1 cellular context compared by ENCODE assay signal in the genomic region with DNA sequence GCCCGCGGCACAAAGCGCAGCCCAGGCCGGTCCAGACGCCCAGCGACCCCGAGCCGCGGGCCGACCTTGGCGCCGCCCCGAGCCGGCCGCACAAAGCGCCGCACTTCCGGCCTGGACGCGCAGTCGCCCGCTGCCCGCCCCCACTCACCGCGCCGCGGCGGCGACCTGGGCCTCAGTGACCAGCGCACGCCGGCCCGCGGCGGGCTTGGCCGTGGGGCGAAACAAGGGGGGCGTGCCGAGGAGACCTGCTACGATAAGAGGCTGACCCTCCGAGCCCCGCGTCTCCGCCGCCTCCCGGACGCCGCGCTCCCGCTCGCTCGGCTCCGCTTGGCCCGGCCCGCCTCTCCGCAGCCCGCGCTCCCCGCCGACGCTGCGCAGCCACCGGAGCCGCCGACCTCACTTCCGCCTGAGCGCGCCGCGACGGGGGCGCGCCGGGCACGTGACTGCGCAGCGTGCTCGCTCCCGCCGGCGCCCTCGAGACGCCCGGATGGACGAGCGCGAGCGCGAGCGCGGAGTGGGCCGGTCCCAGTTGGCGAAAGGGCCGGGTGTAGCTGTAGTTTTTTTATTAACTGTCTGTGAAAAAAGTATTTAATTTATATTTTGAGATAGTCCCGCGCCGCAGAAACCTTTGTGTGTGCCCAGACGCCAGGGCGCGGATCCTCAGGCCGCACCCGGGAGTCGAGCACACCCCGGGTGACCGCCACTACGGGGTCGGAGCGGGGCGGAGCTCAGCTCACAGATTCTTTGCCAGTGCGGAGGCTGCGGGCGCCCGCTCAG.
TF ChIP-seq lines count a peak whose summit lies in the region.

A gene with protein sequence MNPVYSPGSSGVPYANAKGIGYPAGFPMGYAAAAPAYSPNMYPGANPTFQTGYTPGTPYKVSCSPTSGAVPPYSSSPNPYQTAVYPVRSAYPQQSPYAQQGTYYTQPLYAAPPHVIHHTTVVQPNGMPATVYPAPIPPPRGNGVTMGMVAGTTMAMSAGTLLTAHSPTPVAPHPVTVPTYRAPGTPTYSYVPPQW (minus strand): TSS at position 395 of the 777 bp plus-strand sequence. CDS start 10,814 bp downstream, outside the sequence.

TF ChIP-seq in HepG2, 621 proteins besides CTCF, POLR2A, EP300 and RAD21 (continued from another document and continues in another):
- TF ChIP-seq ZNF205 (CRISPR knock-in tag; IDR thresholded peaks at IDR 0.05) (0 out of 2 replicates have a peak, but pooled peaks have one; percentile 11), ZNF737 (CRISPR knock-in tag; IDR thresholded peaks at IDR 0.05; ENCODE audit: borderline replicate concordance) (no peak), SP5 (CRISPR knock-in tag; IDR thresholded peaks at IDR 0.05; ENCODE audit: borderline replicate concordance, low read depth) (no peak), ZFYVE20 (CRISPR knock-in tag; IDR thresholded peaks at IDR 0.05; ENCODE audit: borderline replicate concordance, low read depth) (peak; percentile 59; the same call in 1 of the 2 replicates), KLF15 (CRISPR knock-in tag; IDR thresholded peaks at IDR 0.05; ENCODE audit: borderline replicate concordance) (no peak), ZNF558 (CRISPR knock-in tag; IDR thresholded peaks at IDR 0.05; ENCODE audit: borderline replicate concordance) (peak; percentile 7; the same call in 1 of the 2 replicates), FOXJ3 (CRISPR knock-in tag; IDR thresholded peaks at IDR 0.05; ENCODE audit: borderline replicate concordance) (no peak), REXO4 (CRISPR knock-in tag; IDR thresholded peaks at IDR 0.05; ENCODE audit: borderline replicate concordance) (no peak), ZNF83 (CRISPR knock-in tag; IDR thresholded peaks at IDR 0.05; ENCODE audit: borderline replicate concordance) (no peak), WIZ (CRISPR knock-in tag; IDR thresholded peaks at IDR 0.05) (no peak; the same call in 1 of the 2 replicates), FLYWCH1 (CRISPR knock-in tag; IDR thresholded peaks at IDR 0.05) (peak; percentile 96; the same call in 1 of the 2 replicates), ZNF660 (CRISPR knock-in tag; IDR thresholded peaks at IDR 0.05; ENCODE audit: borderline replicate concordance, low read depth) (no peak), SATB2 (CRISPR knock-in tag; IDR thresholded peaks at IDR 0.05) (0 out of 2 replicates have a peak, but pooled peaks have one; percentile 20), HNRNPK (IDR thresholded peaks at IDR 0.05; ENCODE audit: low read depth, low read length, poor library complexity, severe bottlenecking) (peak; percentile 41), ZNF333 (CRISPR knock-in tag; IDR thresholded peaks at IDR 0.05; ENCODE audit: borderline replicate concordance) (no peak), ZNF234 (CRISPR knock-in tag; conservative IDR thresholded peaks at IDR 0.05) (peak; percentile 80; the same call in 1 of the 2 replicates), SPEN (CRISPR knock-in tag; IDR thresholded peaks at IDR 0.05; ENCODE audit: low read depth) (peak; percentile 93), RBFOX2 (IDR thresholded peaks at IDR 0.05; ENCODE audit: low read depth, low read length) (peak; percentile 99), LCORL (IDR thresholded peaks at IDR 0.05) (no peak), LCORL (CRISPR knock-in tag; IDR thresholded peaks at IDR 0.05) (no peak), ZNF768 (CRISPR knock-in tag; IDR thresholded peaks at IDR 0.05) (peak; percentile 48), TBP (CRISPR knock-in tag; IDR thresholded peaks at IDR 0.05) (no peak), RARA (CRISPR knock-in tag; IDR thresholded peaks at IDR 0.05) (no peak; the same call in 1 of the 2 replicates), SP140L (CRISPR knock-in tag; IDR thresholded peaks at IDR 0.05; ENCODE audit: borderline replicate concordance) (no peak), ZNF883 (CRISPR knock-in tag; IDR thresholded peaks at IDR 0.05; ENCODE audit: not compliant biosample characterization) (peak; percentile 65), RFX1 (IDR thresholded peaks at IDR 0.05) (0 out of 2 replicates have a peak, but pooled peaks have one; percentile 6), ZMYM3 (CRISPR knock-in tag; IDR thresholded peaks at IDR 0.05) (no peak), AHR (CRISPR knock-in tag; IDR thresholded peaks at IDR 0.05) (no peak), ZNF652 (CRISPR knock-in tag; IDR thresholded peaks at IDR 0.05; ENCODE audit: borderline replicate concordance, low read depth) (no peak), GABPA (IDR thresholded peaks at IDR 0.05; ENCODE audit: low read depth, low read length) (peak; percentile 73), GABPA (CRISPR knock-in tag; IDR thresholded peaks at IDR 0.05; ENCODE audit: low read depth) (0 out of 2 replicates have a peak, but pooled peaks have one; percentile 37), KLF12 (CRISPR knock-in tag; IDR thresholded peaks at IDR 0.05; ENCODE audit: borderline replicate concordance) (peak; percentile 77), FOXK1 (CRISPR knock-in tag; IDR thresholded peaks at IDR 0.05; ENCODE audit: borderline replicate concordance, low read depth) (no peak), DNMT1 (CRISPR knock-in tag; IDR thresholded peaks at IDR 0.05) (peak; percentile 95), ZNF674 (CRISPR knock-in tag; IDR thresholded peaks at IDR 0.05; ENCODE audit: low read depth) (peak; percentile 74; the same call in 1 of the 2 replicates), RORA (CRISPR knock-in tag; IDR thresholded peaks at IDR 0.05) (peak; percentile 63; the same call in 1 of the 2 replicates), MEF2D (CRISPR knock-in tag; IDR thresholded peaks at IDR 0.05) (no peak), KLF9 (CRISPR knock-in tag; IDR thresholded peaks at IDR 0.05; ENCODE audit: low read depth) (no peak), NKX3-1 (CRISPR knock-in tag; IDR thresholded peaks at IDR 0.05) (peak; percentile 13; the same call in 1 of the 2 replicates), ETV6 (CRISPR knock-in tag; conservative IDR thresholded peaks at IDR 0.05) (no peak; the same call in 1 of the 2 replicates)
- TF ChIP-seq, protein P1, sequence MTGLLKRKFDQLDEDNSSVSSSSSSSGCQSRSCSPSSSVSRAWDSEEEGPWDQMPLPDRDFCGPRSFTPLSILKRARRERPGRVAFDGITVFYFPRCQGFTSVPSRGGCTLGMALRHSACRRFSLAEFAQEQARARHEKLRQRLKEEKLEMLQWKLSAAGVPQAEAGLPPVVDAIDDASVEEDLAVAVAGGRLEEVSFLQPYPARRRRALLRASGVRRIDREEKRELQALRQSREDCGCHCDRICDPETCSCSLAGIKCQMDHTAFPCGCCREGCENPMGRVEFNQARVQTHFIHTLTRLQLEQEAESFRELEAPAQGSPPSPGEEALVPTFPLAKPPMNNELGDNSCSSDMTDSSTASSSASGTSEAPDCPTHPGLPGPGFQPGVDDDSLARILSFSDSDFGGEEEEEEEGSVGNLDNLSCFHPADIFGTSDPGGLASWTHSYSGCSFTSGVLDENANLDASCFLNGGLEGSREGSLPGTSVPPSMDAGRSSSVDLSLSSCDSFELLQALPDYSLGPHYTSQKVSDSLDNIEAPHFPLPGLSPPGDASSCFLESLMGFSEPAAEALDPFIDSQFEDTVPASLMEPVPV (CRISPR knock-in tag; IDR thresholded peaks at IDR 0.05): peak; percentile 36
- TF ChIP-seq, protein P2, sequence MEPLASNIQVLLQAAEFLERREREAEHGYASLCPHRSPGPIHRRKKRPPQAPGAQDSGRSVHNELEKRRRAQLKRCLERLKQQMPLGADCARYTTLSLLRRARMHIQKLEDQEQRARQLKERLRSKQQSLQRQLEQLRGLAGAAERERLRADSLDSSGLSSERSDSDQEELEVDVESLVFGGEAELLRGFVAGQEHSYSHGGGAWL (CRISPR knock-in tag; IDR thresholded peaks at IDR 0.05): peak; percentile 89
- TF ChIP-seq, protein P3, sequence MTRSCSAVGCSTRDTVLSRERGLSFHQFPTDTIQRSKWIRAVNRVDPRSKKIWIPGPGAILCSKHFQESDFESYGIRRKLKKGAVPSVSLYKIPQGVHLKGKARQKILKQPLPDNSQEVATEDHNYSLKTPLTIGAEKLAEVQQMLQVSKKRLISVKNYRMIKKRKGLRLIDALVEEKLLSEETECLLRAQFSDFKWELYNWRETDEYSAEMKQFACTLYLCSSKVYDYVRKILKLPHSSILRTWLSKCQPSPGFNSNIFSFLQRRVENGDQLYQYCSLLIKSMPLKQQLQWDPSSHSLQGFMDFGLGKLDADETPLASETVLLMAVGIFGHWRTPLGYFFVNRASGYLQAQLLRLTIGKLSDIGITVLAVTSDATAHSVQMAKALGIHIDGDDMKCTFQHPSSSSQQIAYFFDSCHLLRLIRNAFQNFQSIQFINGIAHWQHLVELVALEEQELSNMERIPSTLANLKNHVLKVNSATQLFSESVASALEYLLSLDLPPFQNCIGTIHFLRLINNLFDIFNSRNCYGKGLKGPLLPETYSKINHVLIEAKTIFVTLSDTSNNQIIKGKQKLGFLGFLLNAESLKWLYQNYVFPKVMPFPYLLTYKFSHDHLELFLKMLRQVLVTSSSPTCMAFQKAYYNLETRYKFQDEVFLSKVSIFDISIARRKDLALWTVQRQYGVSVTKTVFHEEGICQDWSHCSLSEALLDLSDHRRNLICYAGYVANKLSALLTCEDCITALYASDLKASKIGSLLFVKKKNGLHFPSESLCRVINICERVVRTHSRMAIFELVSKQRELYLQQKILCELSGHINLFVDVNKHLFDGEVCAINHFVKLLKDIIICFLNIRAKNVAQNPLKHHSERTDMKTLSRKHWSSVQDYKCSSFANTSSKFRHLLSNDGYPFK (CRISPR knock-in tag; IDR thresholded peaks at IDR 0.05; ENCODE audit: borderline replicate concordance): no peak
- TF ChIP-seq, protein P4, sequence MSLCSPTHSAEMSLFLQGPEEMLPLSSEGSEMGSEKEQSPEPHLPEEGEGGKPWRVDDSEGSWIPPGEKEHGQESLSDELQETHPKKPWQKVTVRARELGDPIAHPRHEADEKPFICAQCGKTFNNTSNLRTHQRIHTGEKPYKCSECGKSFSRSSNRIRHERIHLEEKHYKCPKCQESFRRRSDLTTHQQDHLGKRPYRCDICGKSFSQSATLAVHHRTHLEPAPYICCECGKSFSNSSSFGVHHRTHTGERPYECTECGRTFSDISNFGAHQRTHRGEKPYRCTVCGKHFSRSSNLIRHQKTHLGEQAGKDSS (CRISPR knock-in tag; IDR thresholded peaks at IDR 0.05; ENCODE audit: borderline replicate concordance, low read depth): no peak
- TF ChIP-seq, protein P5, sequence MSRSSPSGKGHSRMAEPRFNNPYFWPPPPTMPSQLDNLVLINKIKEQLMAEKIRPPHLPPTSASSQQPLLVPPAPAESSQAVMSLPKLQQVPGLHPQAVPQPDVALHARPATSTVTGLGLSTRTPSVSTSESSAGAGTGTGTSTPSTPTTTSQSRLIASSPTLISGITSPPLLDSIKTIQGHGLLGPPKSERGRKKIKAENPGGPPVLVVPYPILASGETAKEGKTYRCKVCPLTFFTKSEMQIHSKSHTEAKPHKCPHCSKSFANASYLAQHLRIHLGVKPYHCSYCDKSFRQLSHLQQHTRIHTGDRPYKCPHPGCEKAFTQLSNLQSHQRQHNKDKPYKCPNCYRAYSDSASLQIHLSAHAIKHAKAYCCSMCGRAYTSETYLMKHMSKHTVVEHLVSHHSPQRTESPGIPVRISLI (CRISPR knock-in tag; IDR thresholded peaks at IDR 0.05; ENCODE audit: borderline replicate concordance): no peak
- TF ChIP-seq, protein P6, sequence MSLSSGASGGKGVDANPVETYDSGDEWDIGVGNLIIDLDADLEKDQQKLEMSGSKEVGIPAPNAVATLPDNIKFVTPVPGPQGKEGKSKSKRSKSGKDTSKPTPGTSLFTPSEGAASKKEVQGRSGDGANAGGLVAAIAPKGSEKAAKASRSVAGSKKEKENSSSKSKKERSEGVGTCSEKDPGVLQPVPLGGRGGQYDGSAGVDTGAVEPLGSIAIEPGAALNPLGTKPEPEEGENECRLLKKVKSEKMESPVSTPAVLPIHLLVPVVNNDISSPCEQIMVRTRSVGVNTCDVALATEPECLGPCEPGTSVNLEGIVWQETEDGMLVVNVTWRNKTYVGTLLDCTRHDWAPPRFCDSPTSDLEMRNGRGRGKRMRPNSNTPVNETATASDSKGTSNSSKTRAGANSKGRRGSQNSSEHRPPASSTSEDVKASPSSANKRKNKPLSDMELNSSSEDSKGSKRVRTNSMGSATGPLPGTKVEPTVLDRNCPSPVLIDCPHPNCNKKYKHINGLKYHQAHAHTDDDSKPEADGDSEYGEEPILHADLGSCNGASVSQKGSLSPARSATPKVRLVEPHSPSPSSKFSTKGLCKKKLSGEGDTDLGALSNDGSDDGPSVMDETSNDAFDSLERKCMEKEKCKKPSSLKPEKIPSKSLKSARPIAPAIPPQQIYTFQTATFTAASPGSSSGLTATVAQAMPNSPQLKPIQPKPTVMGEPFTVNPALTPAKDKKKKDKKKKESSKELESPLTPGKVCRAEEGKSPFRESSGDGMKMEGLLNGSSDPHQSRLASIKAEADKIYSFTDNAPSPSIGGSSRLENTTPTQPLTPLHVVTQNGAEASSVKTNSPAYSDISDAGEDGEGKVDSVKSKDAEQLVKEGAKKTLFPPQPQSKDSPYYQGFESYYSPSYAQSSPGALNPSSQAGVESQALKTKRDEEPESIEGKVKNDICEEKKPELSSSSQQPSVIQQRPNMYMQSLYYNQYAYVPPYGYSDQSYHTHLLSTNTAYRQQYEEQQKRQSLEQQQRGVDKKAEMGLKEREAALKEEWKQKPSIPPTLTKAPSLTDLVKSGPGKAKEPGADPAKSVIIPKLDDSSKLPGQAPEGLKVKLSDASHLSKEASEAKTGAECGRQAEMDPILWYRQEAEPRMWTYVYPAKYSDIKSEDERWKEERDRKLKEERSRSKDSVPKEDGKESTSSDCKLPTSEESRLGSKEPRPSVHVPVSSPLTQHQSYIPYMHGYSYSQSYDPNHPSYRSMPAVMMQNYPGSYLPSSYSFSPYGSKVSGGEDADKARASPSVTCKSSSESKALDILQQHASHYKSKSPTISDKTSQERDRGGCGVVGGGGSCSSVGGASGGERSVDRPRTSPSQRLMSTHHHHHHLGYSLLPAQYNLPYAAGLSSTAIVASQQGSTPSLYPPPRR (CRISPR knock-in tag; IDR thresholded peaks at IDR 0.05; ENCODE audit: borderline replicate concordance): no peak
- TF ChIP-seq, protein P7, sequence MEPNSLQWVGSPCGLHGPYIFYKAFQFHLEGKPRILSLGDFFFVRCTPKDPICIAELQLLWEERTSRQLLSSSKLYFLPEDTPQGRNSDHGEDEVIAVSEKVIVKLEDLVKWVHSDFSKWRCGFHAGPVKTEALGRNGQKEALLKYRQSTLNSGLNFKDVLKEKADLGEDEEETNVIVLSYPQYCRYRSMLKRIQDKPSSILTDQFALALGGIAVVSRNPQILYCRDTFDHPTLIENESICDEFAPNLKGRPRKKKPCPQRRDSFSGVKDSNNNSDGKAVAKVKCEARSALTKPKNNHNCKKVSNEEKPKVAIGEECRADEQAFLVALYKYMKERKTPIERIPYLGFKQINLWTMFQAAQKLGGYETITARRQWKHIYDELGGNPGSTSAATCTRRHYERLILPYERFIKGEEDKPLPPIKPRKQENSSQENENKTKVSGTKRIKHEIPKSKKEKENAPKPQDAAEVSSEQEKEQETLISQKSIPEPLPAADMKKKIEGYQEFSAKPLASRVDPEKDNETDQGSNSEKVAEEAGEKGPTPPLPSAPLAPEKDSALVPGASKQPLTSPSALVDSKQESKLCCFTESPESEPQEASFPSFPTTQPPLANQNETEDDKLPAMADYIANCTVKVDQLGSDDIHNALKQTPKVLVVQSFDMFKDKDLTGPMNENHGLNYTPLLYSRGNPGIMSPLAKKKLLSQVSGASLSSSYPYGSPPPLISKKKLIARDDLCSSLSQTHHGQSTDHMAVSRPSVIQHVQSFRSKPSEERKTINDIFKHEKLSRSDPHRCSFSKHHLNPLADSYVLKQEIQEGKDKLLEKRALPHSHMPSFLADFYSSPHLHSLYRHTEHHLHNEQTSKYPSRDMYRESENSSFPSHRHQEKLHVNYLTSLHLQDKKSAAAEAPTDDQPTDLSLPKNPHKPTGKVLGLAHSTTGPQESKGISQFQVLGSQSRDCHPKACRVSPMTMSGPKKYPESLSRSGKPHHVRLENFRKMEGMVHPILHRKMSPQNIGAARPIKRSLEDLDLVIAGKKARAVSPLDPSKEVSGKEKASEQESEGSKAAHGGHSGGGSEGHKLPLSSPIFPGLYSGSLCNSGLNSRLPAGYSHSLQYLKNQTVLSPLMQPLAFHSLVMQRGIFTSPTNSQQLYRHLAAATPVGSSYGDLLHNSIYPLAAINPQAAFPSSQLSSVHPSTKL (CRISPR knock-in tag; IDR thresholded peaks at IDR 0.05): no peak
